ENCODE assay signal across 8 cellular contexts in genomic region chr14:59028476-59029202, GRCh38.
DNase-seq lines count a peak whose midpoint lies in the region; ATAC-seq and TF ChIP-seq lines count a peak whose summit lies in the region.

No MANE protein-coding gene starts in this region.

- peak; percentile 24 for DNase-seq in DND-41
- peak; percentile 68 for DNase-seq in GM20000 (ENCODE audit: low spot score)
- peak; percentile 81 to 82 for DNase-seq in NCI-H524 (lab: John Stamatoyannopoulos, UW)
- peak; percentile 59 for DNase-seq in activated naive CD4-positive, alpha-beta T cell treated with anti-CD3 and anti-CD28 coated beads, Interleukin-2, amount 10 ng/mL, durations not matched to agents 7 days and 5 days
- DNase-seq in cardiac muscle cell (ENCODE audit: low read depth in 1 of 2, low spot score in 1 of 2): peak; percentile 74 to 91
- DNase-seq in prostate gland (ENCODE audit: low spot score): peak; percentile 23

- H3K4me3 ChIP-seq in DND-41 (ENCODE audit: low read depth in 1 of 2, low read length in 2 of 2) (no peak overlapping the region), cardiac muscle cell (no peak overlapping the region), prostate gland (no peak overlapping the region)

- H3K27me3 Mint-ChIP-seq in activated naive CD4-positive, alpha-beta T cell treated with anti-CD3 and anti-CD28 coated beads, Interleukin-2, amount 10 ng/mL, durations not matched to agents 7 days and 5 days: peaks cover 13% of the 10 kb centered on the region

- H3K27me3 ChIP-seq in DND-41 (ENCODE audit: insufficient read depth, low read length, poor library complexity) (peaks cover 6% of the 10 kb centered on the region), cardiac muscle cell (no peaks in the 10 kb centered on the region), prostate gland (replicated peaks; ENCODE audit: insufficient read depth) (no peaks in the 10 kb centered on the region)

- H3K9me3 Mint-ChIP-seq in activated naive CD4-positive, alpha-beta T cell treated with anti-CD3 and anti-CD28 coated beads, Interleukin-2, amount 10 ng/mL, durations not matched to agents 7 days and 5 days: no peaks in the 10 kb centered on the region

- no peaks in the 10 kb centered on the region for H3K79me2 ChIP-seq in DND-41 (ENCODE audit: insufficient read depth, low read length)

- H3K36me3 Mint-ChIP-seq in activated naive CD4-positive, alpha-beta T cell treated with anti-CD3 and anti-CD28 coated beads, Interleukin-2, amount 10 ng/mL, durations not matched to agents 7 days and 5 days: no peaks in the 10 kb centered on the region

- no peaks in the 10 kb centered on the region for H3K9me3 ChIP-seq in DND-41 (ENCODE audit: insufficient read depth, low read length, severe bottlenecking)
- no peaks in the 10 kb centered on the region for H3K9me3 ChIP-seq in cardiac muscle cell (ENCODE audit: low read depth)
- no peaks in the 10 kb centered on the region for H3K9me3 ChIP-seq in prostate gland

- CTCF ChIA-PET in activated naive CD4-positive, alpha-beta T cell treated with anti-CD3 and anti-CD28 coated beads, Interleukin-2, amount 10 ng/mL, durations not matched to agents 7 days and 5 days (lab: Charles Lee): interaction anchor here (1.1 to 1.4 kb wide), 3 partner anchors 9 to 527 kb away, joined by 3 to 6 read pairs (median 3); no protein-coding TSS in a partner anchor

- no peak overlapping the region for H3K9ac ChIP-seq in DND-41 (ENCODE audit: low read depth, low read length)

- peak; percentile 75 for TF ChIP-seq CTCF in DND-41 (IDR thresholded peaks at IDR 0.05; ENCODE audit: borderline replicate concordance, extremely low read depth, low read length, poor library complexity, severe bottlenecking)
- peak; percentile 84 for TF ChIP-seq CTCF in GM20000 (IDR thresholded peaks at IDR 0.05; ENCODE audit: extremely low read depth, missing control alignments)
- TF ChIP-seq CTCF in cardiac muscle cell (IDR thresholded peaks at IDR 0.05; ENCODE audit: low read depth, low read length): peak; percentile 92
- TF ChIP-seq CTCF in prostate gland (IDR thresholded peaks at IDR 0.05): peak; percentile 16 to 65 (median 56)

- H3K27ac ChIP-seq in DND-41 (ENCODE audit: low read length) (no peak overlapping the region), cardiac muscle cell (no peak overlapping the region), prostate gland (no peak overlapping the region)

- H3K4me2 ChIP-seq in DND-41 (ENCODE audit: insufficient read depth, low read length): no peak overlapping the region

- H4K20me1 ChIP-seq in DND-41 (ENCODE audit: insufficient read depth, low read length): no peaks in the 10 kb centered on the region

- peaks cover 4% of the 10 kb centered on the region for H3K4me1 Mint-ChIP-seq in activated naive CD4-positive, alpha-beta T cell treated with anti-CD3 and anti-CD28 coated beads, Interleukin-2, amount 10 ng/mL, durations not matched to agents 7 days and 5 days

- H3K36me3 ChIP-seq in DND-41 (ENCODE audit: insufficient read depth, low read length) (no peaks in the 10 kb centered on the region), cardiac muscle cell (no peaks in the 10 kb centered on the region), prostate gland (no peaks in the 10 kb centered on the region)

- WGBS in prostate gland: 1% methylated on average over 5 of the region's 5 CpGs

- intact Hi-C loops in prostate gland (cut with DNase I): loop anchor here (10.0 kb wide), 1 partner anchor 394 kb away; the partner anchor contains the start of gene DACT1

- no peak for TF ChIP-seq POLR2A in prostate gland (IDR thresholded peaks at IDR 0.05)

- H3K4me1 ChIP-seq in DND-41 (ENCODE audit: insufficient read depth, low read length) (no peaks in the 10 kb centered on the region), cardiac muscle cell (ENCODE audit: low read depth) (no peaks in the 10 kb centered on the region), prostate gland (replicated peaks) (no peaks in the 10 kb centered on the region)

- no peak overlapping the region for H3K4me3 Mint-ChIP-seq in activated naive CD4-positive, alpha-beta T cell treated with anti-CD3 and anti-CD28 coated beads, Interleukin-2, amount 10 ng/mL, durations not matched to agents 7 days and 5 days

- ATAC-seq in DND-41 (ENCODE audit: insufficient read depth, low read depth) (peak; percentile 71), HG03469 (IDR thresholded peaks at IDR 0.05; ENCODE audit: unreplicated experiment) (peak; percentile 75)
- ATAC-seq in activated CD4-positive, CD25-positive, alpha-beta regulatory T cell treated with anti-CD3 and anti-CD28 coated beads, Interleukin-2, amount 50 U/mL, for 24 hours: no peak

- no peak overlapping the region for H2AFZ ChIP-seq in DND-41 (ENCODE audit: low read depth, low read length)

- no peak overlapping the region for H3K27ac Mint-ChIP-seq in activated naive CD4-positive, alpha-beta T cell treated with anti-CD3 and anti-CD28 coated beads, Interleukin-2, amount 10 ng/mL, durations not matched to agents 7 days and 5 days

Comparison
In these comparisons a context has a peak if more than half of its experiments do, and no peak if none do; other contexts are left out.
1. ATAC-seq: peak in DND-41 (single experiment) and HG03469 (single experiment); none in activated CD4-positive, CD25-positive, alpha-beta regulatory T cell treated with anti-CD3 and anti-CD28 coated beads, Interleukin-2, amount 50 U/mL, for 24 hours (0 of 2).
2. DNase-seq: peak in every context shown above with its lines; median percentile 82 in cardiac muscle cell; 82 in NCI-H524; 68 in GM20000; 59 in activated naive CD4-positive, alpha-beta T cell treated with anti-CD3 and anti-CD28 coated beads, Interleukin-2, amount 10 ng/mL, durations not matched to agents 7 days and 5 days; 24 in DND-41; 23 in prostate gland.
3. Peak in every context shown above with its lines, with median percentiles within 50 percentile points of each other: CTCF ChIP-seq.